Comparison of ENCODE assay signal across 8 cellular contexts in the genomic region with DNA sequence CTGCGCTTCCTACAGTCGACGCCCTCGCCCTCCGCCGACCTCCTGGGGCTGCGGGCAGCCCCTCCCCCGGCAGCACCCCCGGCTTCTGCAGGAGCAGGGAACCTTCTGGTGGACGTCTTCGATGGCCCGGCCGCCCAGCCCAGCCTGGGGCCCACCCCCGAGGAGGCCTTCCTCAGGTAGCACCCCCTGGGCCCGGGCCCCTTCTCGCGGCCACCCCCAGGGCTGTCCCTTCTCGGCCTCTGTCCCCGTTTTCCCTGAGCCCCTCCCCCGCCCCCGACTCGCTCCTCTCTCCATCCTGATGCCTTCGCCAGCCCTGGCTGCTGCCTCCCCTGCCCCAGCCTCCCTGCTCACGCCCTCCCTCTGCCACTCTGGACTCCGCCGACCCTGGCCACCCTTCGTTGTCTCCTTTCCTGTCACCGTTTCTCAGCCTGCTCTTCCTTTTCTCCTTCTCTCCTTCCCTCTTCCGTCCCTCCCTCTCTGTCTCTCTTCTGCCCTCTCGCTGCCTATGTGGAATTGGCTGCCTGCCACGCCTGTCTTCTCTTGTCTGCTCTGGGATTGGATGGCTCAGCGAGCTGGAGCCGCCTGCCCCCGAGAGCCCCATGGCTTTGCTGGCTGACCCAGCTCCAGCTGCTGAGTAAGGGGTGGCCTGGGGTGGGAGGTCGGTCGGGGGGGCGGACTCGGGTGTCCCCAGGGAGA. TPM values are rescaled to one million over a fixed set of nuclear protein-coding genes. Genes with fewer than 3 reads are reported as not detected.
A peak's percentile ranks its signal among the peaks of the same experiment; 100 is the strongest.
DNase-seq lines count a peak whose midpoint lies in the region; ATAC-seq and TF ChIP-seq lines count a peak whose summit lies in the region.

No MANE protein-coding gene starts in this region.

- no peak overlapping the region for H2AFZ ChIP-seq in PC-3 (ENCODE audit: low read length)

- H3K36me3 Mint-ChIP-seq in mesothelial cell of epicardium = peaks cover 35% of the 10 kb centered on the region
- peaks cover 65% of the 10 kb centered on the region for H3K36me3 Mint-ChIP-seq in activated T-helper 17 cell treated with anti-CD3 and anti-CD28 coated beads, Interleukin-2, amount 50 U/mL, for 72 hours (ENCODE audit: low read depth)
- peaks cover 41% of the 10 kb centered on the region for H3K36me3 Mint-ChIP-seq in Calu3 (ENCODE audit: insufficient read depth, unreplicated experiment)

- H3F3A ChIP-seq in PC-3 (ENCODE audit: low read length, unreplicated experiment) = peaks cover 4% of the 10 kb centered on the region

- H3K9ac ChIP-seq in PC-3 (ENCODE audit: low read length) = no peak overlapping the region

- no TSS peak for BruUV-seq in PC-3 (replicated peaks; lab: Mats Ljungman, UMichigan)
- no TSS peak for BruUV-seq in Calu3 (replicated peaks; lab: Mats Ljungman, UMichigan)

- H3K9me2 ChIP-seq in PC-3 (replicated peaks; ENCODE audit: low read length) = no peaks in the 10 kb centered on the region

- H3K4me3 ChIP-seq in PC-3 (ENCODE audit: low read length) (no peak overlapping the region), epithelial cell of esophagus (ENCODE audit: low read length) (peak overlapping the region; percentile 10)

- CTCF ChIA-PET in PC-3 (lab: Charles Lee) (no interaction called here), Calu3 (lab: Charles Lee) (no interaction called here)

- peaks cover 4% of the 10 kb centered on the region for H3K4me1 Mint-ChIP-seq in mesothelial cell of epicardium
- peaks cover 6% of the 10 kb centered on the region for H3K4me1 Mint-ChIP-seq in activated T-helper 17 cell treated with anti-CD3 and anti-CD28 coated beads, Interleukin-2, amount 50 U/mL, for 72 hours
- no peaks in the 10 kb centered on the region for H3K4me1 Mint-ChIP-seq in Calu3 (ENCODE audit: low read depth, unreplicated experiment)

- no peaks in the 10 kb centered on the region for H4K20me1 ChIP-seq in PC-3 (ENCODE audit: low read length)

- no peaks in the 10 kb centered on the region for H3K9me3 ChIP-seq in PC-3 (ENCODE audit: low read length)

- no peaks in the 10 kb centered on the region for H3K4me1 ChIP-seq in PC-3 (ENCODE audit: insufficient read depth, low read length)

- no peak overlapping the region for H3K27ac ChIP-seq in PC-3 (ENCODE audit: low read length)

- H3K27me3 Mint-ChIP-seq in mesothelial cell of epicardium (ENCODE audit: low read depth) = no peaks in the 10 kb centered on the region
- H3K27me3 Mint-ChIP-seq in activated T-helper 17 cell treated with anti-CD3 and anti-CD28 coated beads, Interleukin-2, amount 50 U/mL, for 72 hours = no peaks in the 10 kb centered on the region
- no peaks in the 10 kb centered on the region for H3K27me3 Mint-ChIP-seq in Calu3 (ENCODE audit: unreplicated experiment)

- peak; percentile 37; the same call in 1 of the 2 replicates for ATAC-seq in PC-3
- no peak for ATAC-seq in activated T-helper 17 cell treated with anti-CD3 and anti-CD28 coated beads, Interleukin-2, amount 50 U/mL, for 72 hours (replicated peaks)
- ATAC-seq in HG03039 (IDR thresholded peaks at IDR 0.05; ENCODE audit: unreplicated experiment) = no peak
- ATAC-seq in GM18858 (IDR thresholded peaks at IDR 0.05; ENCODE audit: unreplicated experiment) = no peak

- H3K27ac Mint-ChIP-seq in mesothelial cell of epicardium = peak overlapping the region; percentile 49
- H3K27ac Mint-ChIP-seq in activated T-helper 17 cell treated with anti-CD3 and anti-CD28 coated beads, Interleukin-2, amount 50 U/mL, for 72 hours = no peak overlapping the region
- H3K27ac Mint-ChIP-seq in Calu3 (ENCODE audit: unreplicated experiment) = no peak overlapping the region

- no peak overlapping the region for H3K4me2 ChIP-seq in PC-3 (ENCODE audit: low read length)

- no peaks in the 10 kb centered on the region for H3K79me2 ChIP-seq in PC-3 (ENCODE audit: low read length)

- peak overlapping the region; percentile 60 for H3K4me3 Mint-ChIP-seq in mesothelial cell of epicardium
- no peak overlapping the region for H3K4me3 Mint-ChIP-seq in activated T-helper 17 cell treated with anti-CD3 and anti-CD28 coated beads, Interleukin-2, amount 50 U/mL, for 72 hours
- no peak overlapping the region for H3K4me3 Mint-ChIP-seq in Calu3 (ENCODE audit: low read depth, unreplicated experiment)

- POLR2A ChIA-PET in PC-3 (lab: Charles Lee; ENCODE audit: unreplicated experiment) = no interaction called here

- H3K27me3 ChIP-seq in PC-3 (ENCODE audit: low read length) = no peaks in the 10 kb centered on the region

- TF ChIP-seq CTCF in PC-3 (conservative IDR thresholded peaks at IDR 0.05; ENCODE audit: low read depth, low read length) = no peak
- peak; percentile 37 for TF ChIP-seq CTCF in epithelial cell of esophagus (IDR thresholded peaks at IDR 0.05; ENCODE audit: insufficient read depth, low read depth, low read length, missing control alignments)
- no peak for TF ChIP-seq CTCF in mesothelial cell of epicardium (IDR thresholded peaks at IDR 0.05; ENCODE audit: unreplicated experiment)
- no peak for TF ChIP-seq CTCF in Calu3 (IDR thresholded peaks at IDR 0.05; ENCODE audit: unreplicated experiment)

- DNase-seq in Daoy (ENCODE audit: low read depth) (peak; percentile 74), PC-3 (no peak), epithelial cell of esophagus (ENCODE audit: low read depth) (peak; percentile 66), mesothelial cell of epicardium (ENCODE audit: low spot score in 2 of 2, unreplicated experiment in 2 of 2) (peak; percentile 73 to 79), Calu3 (no peak)

- peaks cover 48% of the 10 kb centered on the region for H3K36me3 ChIP-seq in PC-3 (ENCODE audit: low read depth, low read length)

- H3K9me3 Mint-ChIP-seq in mesothelial cell of epicardium = no peaks in the 10 kb centered on the region
- no peaks in the 10 kb centered on the region for H3K9me3 Mint-ChIP-seq in activated T-helper 17 cell treated with anti-CD3 and anti-CD28 coated beads, Interleukin-2, amount 50 U/mL, for 72 hours
- H3K9me3 Mint-ChIP-seq in Calu3 (ENCODE audit: low read depth, unreplicated experiment) = no peaks in the 10 kb centered on the region

- intact Hi-C loops in PC-3 (cut with micrococcal nuclease) = no loop called here
- intact Hi-C loops in Calu3 (cut with micrococcal nuclease; ENCODE audit: unreplicated experiment) = no loop called here

RNA-seq across cellular contexts. Expression of a gene that starts 11.0 kb away (rescaled TPM):
- 9.9 and 20.1 TPM in 2 replicates for total RNA-seq in Daoy (2014; rRNA removed; shearing (Covaris generic))
- total RNA-seq in PC-3 (2014; rRNA removed) = 9.4 and 10.9 TPM in 2 replicates
- 23.1 to 25.8 TPM (median 23.2 TPM) in 3 replicates for total RNA-seq in mesothelial cell of epicardium
- total RNA-seq in activated T-helper 17 cell treated with anti-CD3 and anti-CD28 coated beads, Interleukin-2, amount 50 U/mL, for 72 hours = 10 to 100 TPM; 15.5 to 19.1 TPM
- 12.2 and 17.0 TPM in 2 replicates for total RNA-seq in Calu3 (2022)

RNA-seq across cellular contexts. Expression of a gene that starts 16.0 kb away (rescaled TPM):
- 17.8 and 29.9 TPM in 2 replicates for total RNA-seq in Daoy (2014; rRNA removed; shearing (Covaris generic))
- total RNA-seq in PC-3 (2014; rRNA removed) (47.5 and 54.9 TPM in 2 replicates), mesothelial cell of epicardium (103 to 107 TPM (median 105 TPM) in 3 replicates), Calu3 (2022) (89.7 and 95.8 TPM in 2 replicates)
- 10 to 100 TPM; 55.6 to 56.1 TPM for total RNA-seq in activated T-helper 17 cell treated with anti-CD3 and anti-CD28 coated beads, Interleukin-2, amount 50 U/mL, for 72 hours

RNA-seq across cellular contexts. Expression of a gene that starts 35.3 kb away (rescaled TPM):
- 44.8 and 46.5 TPM in 2 replicates for total RNA-seq in Daoy (2014; rRNA removed; shearing (Covaris generic))
- total RNA-seq in PC-3 (2014; rRNA removed) (143 and 159 TPM in 2 replicates), mesothelial cell of epicardium (84.6 to 89.6 TPM (median 85.2 TPM) in 3 replicates), Calu3 (2022) (80.1 and 89.0 TPM in 2 replicates)
- 10 to 100 TPM; 77.5 to 87.0 TPM for total RNA-seq in activated T-helper 17 cell treated with anti-CD3 and anti-CD28 coated beads, Interleukin-2, amount 50 U/mL, for 72 hours

RNA-seq across cellular contexts. Expression of a gene that starts 39.0 kb away (rescaled TPM):
- total RNA-seq in Daoy (2014; rRNA removed; shearing (Covaris generic)) = not detected in 2 replicates
- total RNA-seq in PC-3 (2014; rRNA removed) = not detected in 2 replicates
- total RNA-seq in mesothelial cell of epicardium = not detected in 3 replicates
- total RNA-seq in activated T-helper 17 cell treated with anti-CD3 and anti-CD28 coated beads, Interleukin-2, amount 50 U/mL, for 72 hours = under 1 TPM; 0.32 to 0.45 TPM
- not detected in 2 replicates for total RNA-seq in Calu3 (2022)

RNA-seq across cellular contexts. Expression of a gene that starts 48.8 kb away (rescaled TPM):
- total RNA-seq in Daoy (2014; rRNA removed; shearing (Covaris generic)) = 61.2 and 67.8 TPM in 2 replicates
- total RNA-seq in PC-3 (2014; rRNA removed) (138 and 148 TPM in 2 replicates), mesothelial cell of epicardium (415 to 431 TPM (median 422 TPM) in 3 replicates), Calu3 (2022) (231 and 256 TPM in 2 replicates)
- 100 to 1,000 TPM in 1 of 2 donors, 10 to 100 TPM in 1; 82.7 to 109 TPM for total RNA-seq in activated T-helper 17 cell treated with anti-CD3 and anti-CD28 coated beads, Interleukin-2, amount 50 U/mL, for 72 hours

Comparison
In these comparisons a context has a peak if more than half of its experiments do, and no peak if none do; other contexts are left out.
1. DNase-seq: peak in Daoy (single experiment), epithelial cell of esophagus (single experiment) and mesothelial cell of epicardium (2 of 2); none in PC-3 (single experiment) and Calu3 (single experiment).